ENCODE assay signal across 1 cellular context in genomic region chr12:16385779-16386646, GRCh38.
TF ChIP-seq lines count a peak whose summit lies in the region.

No MANE protein-coding gene starts in this region.

TF ChIP-seq in HepG2, 621 proteins besides CTCF, POLR2A, EP300 and RAD21 (continued from another document):
- no peak for TF ChIP-seq RERE (CRISPR knock-in tag; IDR thresholded peaks at IDR 0.05; ENCODE audit: low read depth)
- TF ChIP-seq ELK4 (CRISPR knock-in tag; IDR thresholded peaks at IDR 0.05; ENCODE audit: borderline replicate concordance), result no peak
- TF ChIP-seq RELA (CRISPR knock-in tag; IDR thresholded peaks at IDR 0.05), result no peak
- peak; percentile 68; the same call in 1 of the 2 replicates for TF ChIP-seq LCORL (IDR thresholded peaks at IDR 0.05)
- peak; percentile 92 for TF ChIP-seq LCORL (CRISPR knock-in tag; IDR thresholded peaks at IDR 0.05)
- TF ChIP-seq ZNF414 (CRISPR knock-in tag; IDR thresholded peaks at IDR 0.05), result no peak
- TF ChIP-seq ZMYM2 (CRISPR knock-in tag; IDR thresholded peaks at IDR 0.05), result no peak
- TF ChIP-seq GLI4 (CRISPR knock-in tag; IDR thresholded peaks at IDR 0.05; ENCODE audit: borderline replicate concordance), result no peak
- TF ChIP-seq DNMT1 (CRISPR knock-in tag; IDR thresholded peaks at IDR 0.05), result no peak
- TF ChIP-seq FOXO1 (CRISPR knock-in tag; IDR thresholded peaks at IDR 0.05), result 0 out of 2 replicates have a peak, but pooled peaks have one; percentile 17
- TF ChIP-seq ERF (CRISPR knock-in tag; IDR thresholded peaks at IDR 0.05), result peak; percentile 47; the same call in 1 of the 2 replicates
- no peak for TF ChIP-seq ZNF350 (CRISPR knock-in tag; IDR thresholded peaks at IDR 0.05; ENCODE audit: borderline replicate concordance, low read depth)
- no peak for TF ChIP-seq SATB2 (CRISPR knock-in tag; IDR thresholded peaks at IDR 0.05)
- no peak for TF ChIP-seq SP1 (IDR thresholded peaks at IDR 0.05)
- TF ChIP-seq SP1 (CRISPR knock-in tag; IDR thresholded peaks at IDR 0.05), result no peak
- peak; percentile 67; the same call in 1 of the 2 replicates for TF ChIP-seq ZMYM4 (CRISPR knock-in tag; IDR thresholded peaks at IDR 0.05)
- no peak for TF ChIP-seq ISX (CRISPR knock-in tag; conservative IDR thresholded peaks at IDR 0.05)
- peak; percentile 89 for TF ChIP-seq STAG1 (CRISPR knock-in tag; IDR thresholded peaks at IDR 0.05)
- TF ChIP-seq ZNF7 (CRISPR knock-in tag; IDR thresholded peaks at IDR 0.05), result no peak
- peak; percentile 43; the same call in 1 of the 2 replicates for TF ChIP-seq HDAC2 (CRISPR knock-in tag; IDR thresholded peaks at IDR 0.05)
- TF ChIP-seq ZNF775 (CRISPR knock-in tag; IDR thresholded peaks at IDR 0.05; ENCODE audit: borderline replicate concordance), result no peak
- peak; percentile 50; the same call in 1 of the 2 replicates for TF ChIP-seq DPF2 (CRISPR knock-in tag; IDR thresholded peaks at IDR 0.05; ENCODE audit: borderline replicate concordance, low read depth)
- peak; percentile 53 for TF ChIP-seq PAXIP1 (CRISPR knock-in tag; conservative IDR thresholded peaks at IDR 0.05)
- TF ChIP-seq HNF1B (CRISPR knock-in tag; IDR thresholded peaks at IDR 0.05), result no peak; the same call in 1 of the 2 replicates
- TF ChIP-seq MATR3 (CRISPR knock-in tag; IDR thresholded peaks at IDR 0.05), result no peak
- 0 out of 2 replicates have a peak, but pooled peaks have one; percentile 35 for TF ChIP-seq MXD4 (CRISPR knock-in tag; IDR thresholded peaks at IDR 0.05)
- peak; percentile 60 for TF ChIP-seq FOXA3 (CRISPR knock-in tag; IDR thresholded peaks at IDR 0.05)
- TF ChIP-seq KDM6A (CRISPR knock-in tag; IDR thresholded peaks at IDR 0.05; ENCODE audit: low read depth), result no peak
- TF ChIP-seq ZFY (CRISPR knock-in tag; IDR thresholded peaks at IDR 0.05), result no peak
- TF ChIP-seq ZEB1 (IDR thresholded peaks at IDR 0.05; ENCODE audit: insufficient replicate concordance, low read depth), result no peak
- TF ChIP-seq ZSCAN29 (CRISPR knock-in tag; conservative IDR thresholded peaks at IDR 0.05), result peak; percentile 70; the same call in 1 of the 2 replicates
- TF ChIP-seq ZSCAN31 (CRISPR knock-in tag; IDR thresholded peaks at IDR 0.05; ENCODE audit: low read depth), result 0 out of 2 replicates have a peak, but pooled peaks have one; percentile 24
